ENCODE assay signal across 8 cellular contexts in the genomic region with DNA sequence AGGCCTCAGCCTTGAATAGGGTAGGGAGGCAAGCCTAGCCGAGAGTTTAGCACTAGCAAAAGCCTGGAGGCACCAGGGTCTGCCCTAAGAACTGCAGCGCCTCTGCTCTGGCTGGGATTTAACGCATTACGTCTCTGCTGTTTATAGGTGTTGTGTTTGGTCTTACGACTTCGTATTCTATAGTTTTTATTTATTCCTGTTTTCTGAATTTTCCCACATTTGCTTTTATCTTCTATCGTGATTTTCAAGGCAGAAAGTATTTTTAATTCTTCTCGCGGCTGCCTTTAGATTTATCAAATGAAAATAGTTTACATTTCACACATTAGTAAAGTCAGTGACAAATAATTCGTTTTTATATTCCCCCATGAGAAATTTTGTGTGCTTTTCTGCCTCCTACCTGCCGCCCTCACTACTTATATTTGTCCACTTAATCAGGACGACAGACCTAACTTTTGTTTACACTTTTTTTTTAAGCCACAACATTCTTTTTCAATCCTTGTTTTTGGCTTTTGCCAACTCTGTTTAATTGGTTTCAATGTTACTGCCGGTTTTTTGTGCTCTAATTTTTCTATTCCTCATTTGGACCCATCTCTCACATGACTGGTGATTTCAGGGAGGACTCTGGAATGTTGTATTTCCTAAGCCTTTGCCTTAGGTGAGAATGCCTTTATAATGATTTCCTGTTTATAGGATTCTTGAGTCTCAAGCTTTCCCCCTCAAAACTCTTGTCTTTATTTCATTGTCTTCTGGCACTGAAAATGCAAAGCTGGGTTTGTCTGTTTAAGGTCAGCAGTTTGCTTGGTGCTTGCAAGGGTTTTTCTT. TPM values are rescaled to one million over a fixed set of nuclear protein-coding genes. Genes with fewer than 3 reads are reported as not detected.
DNase-seq lines count a peak whose midpoint lies in the region; ATAC-seq, FAIRE-seq and TF ChIP-seq lines count a peak whose summit lies in the region.

No MANE protein-coding gene starts in this region.

- H3K4me1 ChIP-seq in small intestine (ENCODE audit: control insufficient read depth in 2 of 2, insufficient read depth in 1 of 2, low read depth in 1 of 2, low read length in 1 of 2) = no peaks in the 10 kb centered on the region

- TF ChIP-seq CTCF in VCaP (conservative IDR thresholded peaks at IDR 0.05) (no peak), glutamatergic neuron (IDR thresholded peaks at IDR 0.05; ENCODE audit: partially characterized antibody, unreplicated experiment) (no peak)

- peak overlapping the region; percentile 72 for H3K27ac ChIP-seq in VCaP
- H3K27ac ChIP-seq in small intestine (ENCODE audit: low read depth in 1 of 2, low read length in 1 of 2) = peak overlapping the region; percentile 77 to 88

- H3K4me1 Mint-ChIP-seq in T-helper 1 cell treated with Interleukin-12 subunit alpha and Interleukin-12 subunit beta and Interleukin-4 antibody, amounts not matched to agents 30 μg/mL and 1 μg/mL, for 36 hours (ENCODE audit: low read depth) = peaks cover 13% of the 10 kb centered on the region
- H3K4me1 Mint-ChIP-seq in glutamatergic neuron (ENCODE audit: low read depth, unreplicated experiment) = peaks cover 14% of the 10 kb centered on the region

- no peak for FAIRE-seq in small intestine (lab: Jason Lieb, UNC)

- peak overlapping the region; percentile 75 to 79 for H3K4me3 ChIP-seq in small intestine (ENCODE audit: low read depth in 1 of 2, low read length in 2 of 2)

- H3K27me3 Mint-ChIP-seq in T-helper 1 cell treated with Interleukin-12 subunit alpha and Interleukin-12 subunit beta and Interleukin-4 antibody, amounts not matched to agents 30 μg/mL and 1 μg/mL, for 36 hours (ENCODE audit: low read depth) = peaks cover 52% of the 10 kb centered on the region
- peaks cover 10% of the 10 kb centered on the region for H3K27me3 Mint-ChIP-seq in glutamatergic neuron (ENCODE audit: unreplicated experiment)

- WGBS in small intestine, 3 donors = 14 to 20% (median 18%) methylated on average over 13 of the region's 13 CpGs

- no peak for DNase-seq in T-helper 1 cell
- no peak for DNase-seq in glutamatergic neuron
- DNase-seq in small intestine = no peak
- DNase-seq in sciatic nerve (ENCODE audit: low spot score) = no peak
- DNase-seq in activated CD4-positive, alpha-beta T cell treated with anti-CD3 and anti-CD28 coated beads for 48 hours = no peak

- no peaks in the 10 kb centered on the region for H3K9me3 ChIP-seq in small intestine (ENCODE audit: control insufficient read depth, low read depth)

- peaks cover 2% of the 10 kb centered on the region for H3K36me3 Mint-ChIP-seq in T-helper 1 cell treated with Interleukin-12 subunit alpha and Interleukin-12 subunit beta and Interleukin-4 antibody, amounts not matched to agents 30 μg/mL and 1 μg/mL, for 36 hours (ENCODE audit: low read depth)
- no peaks in the 10 kb centered on the region for H3K36me3 Mint-ChIP-seq in glutamatergic neuron (ENCODE audit: unreplicated experiment)

- intact Hi-C loops in sciatic nerve (cut with DNase I) = no loop called here

- peaks cover 0 to 2% of the 10 kb centered on the region in 2 donors for H3K27me3 ChIP-seq in small intestine (ENCODE audit: control insufficient read depth in 2 of 2, insufficient read depth in 2 of 2, low read length in 2 of 2)

- H3K27ac Mint-ChIP-seq in T-helper 1 cell treated with Interleukin-12 subunit alpha and Interleukin-12 subunit beta and Interleukin-4 antibody, amounts not matched to agents 30 μg/mL and 1 μg/mL, for 36 hours = no peak overlapping the region
- peak overlapping the region; percentile 88 for H3K27ac Mint-ChIP-seq in glutamatergic neuron (ENCODE audit: unreplicated experiment)

- no peak for ATAC-seq in HG03139 (IDR thresholded peaks at IDR 0.05; ENCODE audit: unreplicated experiment)
- no peak for ATAC-seq in sciatic nerve

- H3K36me3 ChIP-seq in small intestine (ENCODE audit: control insufficient read depth in 2 of 2, insufficient read depth in 2 of 2, low read length in 2 of 2) = no peaks in the 10 kb centered on the region

- peak overlapping the region; percentile 81 for H3K4me3 Mint-ChIP-seq in T-helper 1 cell treated with Interleukin-12 subunit alpha and Interleukin-12 subunit beta and Interleukin-4 antibody, amounts not matched to agents 30 μg/mL and 1 μg/mL, for 36 hours
- peak overlapping the region; percentile 91 for H3K4me3 Mint-ChIP-seq in glutamatergic neuron (ENCODE audit: unreplicated experiment)

- no peaks in the 10 kb centered on the region for H3K9me3 Mint-ChIP-seq in T-helper 1 cell treated with Interleukin-12 subunit alpha and Interleukin-12 subunit beta and Interleukin-4 antibody, amounts not matched to agents 30 μg/mL and 1 μg/mL, for 36 hours
- H3K9me3 Mint-ChIP-seq in glutamatergic neuron (ENCODE audit: unreplicated experiment) = peaks cover 15% of the 10 kb centered on the region

RNA-seq across cellular contexts. Expression of a gene that starts 1.3 kb away (rescaled TPM):
- total RNA-seq in glutamatergic neuron (ENCODE audit: unreplicated experiment) (56.8 TPM), sciatic nerve (10.5 TPM)
- 10 to 100 TPM in 1 of 3 donors, 1 to 10 TPM in 2; 7.3 to 19.9 (median 8.9) TPM for polyA plus RNA-seq in small intestine

RNA-seq across cellular contexts. Expression of a gene that starts 15.0 kb away (rescaled TPM):
- total RNA-seq in glutamatergic neuron (ENCODE audit: unreplicated experiment) = 19.5 TPM
- polyA plus RNA-seq in small intestine = 10 to 100 TPM; 11.3 to 13.7 (median 12.5) TPM
- 9.4 TPM for total RNA-seq in sciatic nerve

RNA-seq across cellular contexts. Expression of a gene that starts 15.0 kb away (rescaled TPM):
- total RNA-seq in glutamatergic neuron (ENCODE audit: unreplicated experiment) (8.6 TPM), sciatic nerve (8.1 TPM)
- 1 to 10 TPM; 4.0 to 4.6 (median 4.2) TPM for polyA plus RNA-seq in small intestine

RNA-seq across cellular contexts. Expression of a gene that starts 29.8 kb away (rescaled TPM):
- total RNA-seq in glutamatergic neuron (ENCODE audit: unreplicated experiment) (59.3 TPM), sciatic nerve (68.2 TPM)
- polyA plus RNA-seq in small intestine = 10 to 100 TPM; 37.1 to 96.9 (median 55.1) TPM

RNA-seq across cellular contexts. Expression of a gene that starts 34.6 kb away (rescaled TPM):
- total RNA-seq in glutamatergic neuron (ENCODE audit: unreplicated experiment) = 72.1 TPM
- polyA plus RNA-seq in small intestine = 10 to 100 TPM; 67.6 to 97.0 (median 71.8) TPM
- 32.8 TPM for total RNA-seq in sciatic nerve
